1 cellular context compared by ENCODE assay signal in genomic region chr2:95027369-95027720, GRCh38.
TF ChIP-seq lines count a peak whose summit lies in the region.

No MANE protein-coding gene starts in this region.

TF ChIP-seq in GM23338, 12 proteins besides CTCF, POLR2A, EP300 and RAD21 (continued from another document):
- no peak for TF ChIP-seq ZNF462 (CRISPR knock-in tag; IDR thresholded peaks at IDR 0.05)
- no peak for TF ChIP-seq EZH2phosphoT487 (IDR thresholded peaks at IDR 0.05; ENCODE audit: unreplicated experiment)
TF ChIP-seq in GM23338: peak in this region for 0.
